Comparison of ENCODE assay signal across 8 cellular contexts in genomic region chr1:63674238-63674864, GRCh38.
DNase-seq lines count a peak whose midpoint lies in the region; ATAC-seq and TF ChIP-seq lines count a peak whose summit lies in the region.

No MANE protein-coding gene starts in this region.

- no peaks in the 10 kb centered on the region for H3K27me3 ChIP-seq in GM23248 (replicated peaks; ENCODE audit: insufficient read depth)
- no peaks in the 10 kb centered on the region for H3K27me3 ChIP-seq in right cardiac atrium (ENCODE audit: control insufficient read depth, insufficient read depth)

- H3K9ac ChIP-seq in GM23248: no peak overlapping the region

- H3K27ac ChIP-seq in GM23248 (peak overlapping the region; percentile 24), right cardiac atrium (ENCODE audit: low read length) (no peak overlapping the region)

- no peaks in the 10 kb centered on the region for H4K20me1 ChIP-seq in GM23248 (ENCODE audit: insufficient read depth)

- ATAC-seq in right cardiac atrium (peak; percentile 92 to 95), HG03196 (IDR thresholded peaks at IDR 0.05; ENCODE audit: unreplicated experiment) (no peak), GM19395 (IDR thresholded peaks at IDR 0.05; ENCODE audit: unreplicated experiment) (no peak)

- TF ChIP-seq CTCF in retinal pigment epithelial cell (conservative IDR thresholded peaks at IDR 0.05; ENCODE audit: low read depth, low read length): peak; percentile 89

- no peaks in the 10 kb centered on the region for H3K79me2 ChIP-seq in GM23248 (ENCODE audit: insufficient read depth)

- peak overlapping the region; percentile 27 for H3K4me2 ChIP-seq in GM23248 (ENCODE audit: unreplicated experiment)

- no peaks in the 10 kb centered on the region for H3K36me3 ChIP-seq in GM23248 (ENCODE audit: low read depth)

- H2AFZ ChIP-seq in GM23248: peak overlapping the region; percentile 51; the same call in 1 of the 2 replicates

- H3K9me3 ChIP-seq in GM23248 (ENCODE audit: low read depth) (no peaks in the 10 kb centered on the region), right cardiac atrium (ENCODE audit: control insufficient read depth, low read length) (no peaks in the 10 kb centered on the region)

- intact Hi-C loops in right cardiac atrium (cut with DNase I): loop anchor here in 2 of 4 donors (10.0 kb wide), 1 partner anchor 570 kb away; no protein-coding TSS in a partner anchor

- H3K4me3 ChIP-seq in GM23248 (no peak overlapping the region), right cardiac atrium (ENCODE audit: low read length) (no peak overlapping the region), retinal pigment epithelial cell (ENCODE audit: low read length) (no peak overlapping the region)

- H3F3A ChIP-seq in GM23248 (ENCODE audit: insufficient read depth): no peaks in the 10 kb centered on the region

- in situ Hi-C loops in GM23248 (cut with MboI): loop anchor here (10.0 kb wide), 1 partner anchor 570 kb away; no protein-coding TSS in a partner anchor

- WGBS in GM23248 (ENCODE audit: low coverage in 1 of 2, low lambda C conversion rate in 2 of 2, missing lambda C conversion rate in 2 of 2), 2 experiments: 39% methylated on average over 9 of the region's 9 CpGs
- 42% methylated on average over 9 of the region's 9 CpGs for WGBS in right cardiac atrium

- H3K4me1 ChIP-seq in GM23248 (ENCODE audit: insufficient read depth) (peaks cover 4% of the 10 kb centered on the region; the same call in 1 of the 2 replicates), right cardiac atrium (ENCODE audit: control insufficient read depth, insufficient read depth, low read length) (no peaks in the 10 kb centered on the region)

- no peaks in the 10 kb centered on the region for H3K9me2 ChIP-seq in GM23248 (ENCODE audit: insufficient read depth)

- DNase-seq in ELR (ENCODE audit: low read depth): peak; percentile 93
- peak; percentile 93 for DNase-seq in GM23248
- peak; percentile 65 for DNase-seq in NCI-H146 (lab: John Stamatoyannopoulos, UW)
- DNase-seq in amniotic epithelial cell (ENCODE audit: low read depth): peak; percentile 92
- peak; percentile 73 to 92 (median 86) for DNase-seq in right cardiac atrium
- peak; percentile 62 for DNase-seq in retinal pigment epithelial cell (ENCODE audit: low read depth)

Comparison
In these comparisons a context has a peak if more than half of its experiments do, and no peak if none do; other contexts are left out.
1. ATAC-seq: peak in right cardiac atrium (2 of 2); none in HG03196 (single experiment) and GM19395 (single experiment).
2. Peak in every context shown above with its lines, with median percentiles within 50 percentile points of each other: DNase-seq.